24 cellular contexts compared by ENCODE assay signal in genomic region chr5:133792025-133792424, GRCh38.
"Had no signal": no experiment of that assay in that cellular context is flagged by ENCODE, and none has a peak within 500 bp of the region (broad histone marks: within the 10 kb centered on the region; RNA-seq: fewer than 3 reads in every experiment).

No MANE protein-coding gene starts in this region.

- H3K27ac ChIP-seq: RWPE1 had no signal

- ATAC-seq: HepG2, Panc1 had no signal

- DNase-seq: IMR-90, Karpas-422, KG1, MG63, NCI-H1092, NCI-H1105 treated with DMSO at 0.1 percent for 48 hours, NCI-H1417 treated with DMSO at 0.1 percent for 48 hours, NCI-H146, NCI-H1694 treated with DMSO at 0.1 percent for 48 hours, NCI-H1930, NCI-H2081, NCI-H2107, NCI-H2171 treated with DMSO at 0.1 percent for 48 hours, NCI-H345, NCI-H446 treated with DMSO at 0.1 percent for 48 hours, NCI-H524 treated with DMSO at 0.1 percent for 48 hours, NCI-H82, PC-3, SHP77, SK-N-SH, SW 1271 had no signal
